Comparison of ENCODE assay signal across 27 cellular contexts in the genomic region with DNA sequence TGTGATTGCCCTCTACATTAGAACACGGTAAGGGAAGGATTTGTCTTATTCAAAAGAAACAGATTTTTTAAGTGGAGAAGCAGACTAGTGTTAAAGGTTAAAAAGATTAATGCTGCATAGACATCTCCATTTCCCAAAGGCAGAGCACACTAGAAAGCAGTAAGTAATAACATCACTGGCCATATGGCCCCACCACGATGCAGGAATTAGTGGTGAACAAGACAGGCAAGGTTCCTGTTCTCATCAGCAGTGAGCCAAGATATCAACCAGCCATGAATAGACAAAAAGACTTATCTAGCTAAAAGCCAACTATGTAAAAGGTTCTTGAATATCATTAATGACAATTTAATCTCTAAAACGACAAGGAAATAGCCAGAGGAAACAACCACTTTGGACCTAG.
A peak's percentile ranks its signal among the peaks of the same experiment; 100 is the strongest.
DNase-seq lines count a peak whose midpoint lies in the region; ATAC-seq lines count a peak whose summit lies in the region.
"Had no signal": no experiment of that assay in that cellular context is flagged by ENCODE, and none has a peak within 500 bp of the region (broad histone marks: within the 10 kb centered on the region; RNA-seq: fewer than 3 reads in every experiment).

No MANE protein-coding gene starts in this region.

- no peak overlapping the region for H3K27ac ChIP-seq in GM23248
- H3K27ac ChIP-seq: gastroesophageal sphincter, prostate gland, upper lobe of left lung had no signal

- no peaks in the 10 kb centered on the region for H3K9me2 ChIP-seq in GM23248 (ENCODE audit: insufficient read depth)

- no peak overlapping the region for H3K4me2 ChIP-seq in GM23248 (ENCODE audit: unreplicated experiment)

- 45 to 48% methylated on average over 3 of the region's 3 CpGs for WGBS in GM23248 (ENCODE audit: low coverage in 1 of 2, low lambda C conversion rate in 2 of 2, missing lambda C conversion rate in 2 of 2), 2 experiments

- in situ Hi-C loops in GM23248 (cut with MboI) = no loop called here

- H3F3A ChIP-seq in GM23248 (ENCODE audit: insufficient read depth) = no peaks in the 10 kb centered on the region

- no peak for ATAC-seq in HG03565 (IDR thresholded peaks at IDR 0.05; ENCODE audit: unreplicated experiment)
- ATAC-seq: activated naive CD4-positive, alpha-beta T cell treated with anti-CD3 and anti-CD28 coated beads, Interleukin-2, amount 50 U/mL, for 72 hours; esophagus mucosa; gastroesophageal sphincter; left lobe of liver; sciatic nerve; stimulated activated memory B cell treated with anti-CD40 and anti-IgM and Interleukin-4, amounts not matched to agents 10 μg/mL and 1 μg/mL and 100 μg/mL, for 72 hours had no signal

- no peaks in the 10 kb centered on the region for H3K4me1 ChIP-seq in GM23248 (ENCODE audit: insufficient read depth)
- H3K4me1 ChIP-seq: gastroesophageal sphincter, prostate gland, upper lobe of left lung had no signal

- H2AFZ ChIP-seq in GM23248 = peak overlapping the region; percentile 27; the same call in 1 of the 2 replicates

- no peaks in the 10 kb centered on the region for H3K36me3 ChIP-seq in GM23248 (ENCODE audit: low read depth)
- H3K36me3 ChIP-seq: gastroesophageal sphincter, prostate gland, upper lobe of left lung had no signal

- no peaks in the 10 kb centered on the region for H3K79me2 ChIP-seq in GM23248 (ENCODE audit: insufficient read depth)

- DNase-seq in GM23248 (no peak), SK-N-DZ (ENCODE audit: low spot score) (peak; percentile 36), cerebellar nuclear complex (lab: John Stamatoyannopoulos, UW) (peak; percentile 33 to 76), pons (ENCODE audit: low spot score) (peak; percentile 18), NCI-H774 (lab: John Stamatoyannopoulos, UW) (no peak), NOMO-1 treated with DMSO at 0.1 percent for 48 hours (lab: John Stamatoyannopoulos, UW; ENCODE audit: unreplicated experiment) (no peak)
- DNase-seq: activated CD4-positive, alpha-beta T cell treated with anti-CD3 and anti-CD28 coated beads, Interleukin-2, amount 50 U/mL, for 48 hours; activated CD8-positive, alpha-beta memory T cell treated with anti-CD3 and anti-CD28 coated beads, Interleukin-2, amount 50 U/mL, for 48 hours; anterior cingulate cortex; CD4-positive, CD25-positive, alpha-beta regulatory T cell; DMS153; endodermal cell; hypothalamus; immature natural killer cell; NCI-H1092 treated with DMSO at 0.1 percent for 48 hours; NCI-H1930; NCI-H748 treated with DMSO at 0.1 percent for 48 hours; stimulated activated CD4-positive, alpha-beta T cell treated with anti-CD3 and anti-CD28 coated beads, Interleukin-4, amount 100 ng/mL, for 4 hours; upper lobe of left lung had no signal

- H3K9me3 ChIP-seq in GM23248 (ENCODE audit: low read depth) = no peaks in the 10 kb centered on the region
- H3K9me3 ChIP-seq: prostate gland had no signal

- no peak overlapping the region for H3K9ac ChIP-seq in GM23248

- no peaks in the 10 kb centered on the region for H3K27me3 ChIP-seq in GM23248 (replicated peaks; ENCODE audit: insufficient read depth)
- H3K27me3 ChIP-seq: gastroesophageal sphincter, upper lobe of left lung had no signal

- no peak overlapping the region for H3K4me3 ChIP-seq in GM23248
- H3K4me3 ChIP-seq: gastroesophageal sphincter, prostate gland, upper lobe of left lung had no signal

- H4K20me1 ChIP-seq in GM23248 (ENCODE audit: insufficient read depth) = no peaks in the 10 kb centered on the region

Comparison
In these comparisons a context has a peak if more than half of its experiments do, and no peak if none do; other contexts are left out.
1. DNase-seq: peak in SK-N-DZ (single experiment), cerebellar nuclear complex (2 of 2) and pons (single experiment); none in GM23248 (single experiment), NCI-H774 (single experiment) and NOMO-1 treated with DMSO at 0.1 percent for 48 hours (single experiment).